ENCODE assay signal across 8 cellular contexts in genomic region chr17:3683054-3683511, GRCh38. TPM values are rescaled to one million over a fixed set of nuclear protein-coding genes. Genes with fewer than 3 reads are reported as not detected.
A peak's percentile ranks its signal among the peaks of the same experiment; 100 is the strongest.
DNase-seq lines count a peak whose midpoint lies in the region; ATAC-seq and TF ChIP-seq lines count a peak whose summit lies in the region.

No MANE protein-coding gene starts in this region.

- H3K27me3 Mint-ChIP-seq in activated CD8-positive, alpha-beta memory T cell treated with anti-CD3 and anti-CD28 coated beads, Interleukin-2, amount 10 ng/mL, durations not matched to agents 7 days and 5 days: no peaks in the 10 kb centered on the region
- peaks cover 9% of the 10 kb centered on the region for H3K27me3 Mint-ChIP-seq in progenitor cell of endocrine pancreas

- no peak overlapping the region for H3K27ac ChIP-seq in esophagus muscularis mucosa (replicated peaks in 1 of 4)

- no peak for TF ChIP-seq POLR2A in esophagus muscularis mucosa (IDR thresholded peaks at IDR 0.05; ENCODE audit: low read depth)

- CTCF ChIA-PET in activated CD8-positive, alpha-beta memory T cell treated with anti-CD3 and anti-CD28 coated beads, Interleukin-2, amount 10 ng/mL, durations not matched to agents 7 days and 5 days (lab: Charles Lee): interaction anchor here (0.6 to 3.7 kb wide), 28 partner anchors 9 to 163 kb away, joined by 3 to 51 read pairs (median 4); partner anchors contain the start of genes CTNS, HASPIN, NCBP3 and P2RX5

- no peak overlapping the region for H3K27ac Mint-ChIP-seq in activated CD8-positive, alpha-beta memory T cell treated with anti-CD3 and anti-CD28 coated beads, Interleukin-2, amount 10 ng/mL, durations not matched to agents 7 days and 5 days
- no peak overlapping the region for H3K27ac Mint-ChIP-seq in progenitor cell of endocrine pancreas

- DNase-seq in A172 (ENCODE audit: low spot score) (peak; percentile 37), NAMALWA (ENCODE audit: low spot score) (peak; percentile 70), esophagus muscularis mucosa (ENCODE audit: extremely low spot score) (no peak), progenitor cell of endocrine pancreas (ENCODE audit: low spot score, unreplicated experiment) (no peak), NCI-H446 (lab: John Stamatoyannopoulos, UW) (no peak)
- peak; percentile 74 for DNase-seq in activated CD8-positive, alpha-beta memory T cell treated with anti-CD3 and anti-CD28 coated beads, Interleukin-2, amount 10 ng/mL, durations not matched to agents 7 days and 5 days
- DNase-seq in NK-92 treated with Interleukin-12 subunit alpha and Interleukin-12 subunit beta, amount 100 ng/mL, for 24 hours (lab: John Stamatoyannopoulos, UW): no peak

- H3K4me1 Mint-ChIP-seq in activated CD8-positive, alpha-beta memory T cell treated with anti-CD3 and anti-CD28 coated beads, Interleukin-2, amount 10 ng/mL, durations not matched to agents 7 days and 5 days: peaks cover 11% of the 10 kb centered on the region
- H3K4me1 Mint-ChIP-seq in progenitor cell of endocrine pancreas (ENCODE audit: low read depth): no peaks in the 10 kb centered on the region

- no peak overlapping the region for H3K4me3 ChIP-seq in esophagus muscularis mucosa

- H3K36me3 ChIP-seq in esophagus muscularis mucosa: no peaks in the 10 kb centered on the region

- intact Hi-C loops in esophagus muscularis mucosa (cut with DNase I): no loop called here

- ATAC-seq in GM18861 (IDR thresholded peaks at IDR 0.05; ENCODE audit: unreplicated experiment): peak; percentile 56
- ATAC-seq in activated CD8-positive, alpha-beta memory T cell treated with anti-CD3 and anti-CD28 coated beads, Interleukin-2, amount 10 ng/mL, durations not matched to agents 7 days and 5 days: peak; percentile 92

- peak; percentile 61 to 88 (median 64) for TF ChIP-seq CTCF in esophagus muscularis mucosa (IDR thresholded peaks at IDR 0.05)
- TF ChIP-seq CTCF in progenitor cell of endocrine pancreas (IDR thresholded peaks at IDR 0.05; ENCODE audit: unreplicated experiment): peak; percentile 79

- H3K4me3 Mint-ChIP-seq in activated CD8-positive, alpha-beta memory T cell treated with anti-CD3 and anti-CD28 coated beads, Interleukin-2, amount 10 ng/mL, durations not matched to agents 7 days and 5 days: no peak overlapping the region
- H3K4me3 Mint-ChIP-seq in progenitor cell of endocrine pancreas (ENCODE audit: low read depth): no peak overlapping the region

- no peaks in the 10 kb centered on the region for H3K9me3 Mint-ChIP-seq in activated CD8-positive, alpha-beta memory T cell treated with anti-CD3 and anti-CD28 coated beads, Interleukin-2, amount 10 ng/mL, durations not matched to agents 7 days and 5 days (ENCODE audit: low read depth)
- H3K9me3 Mint-ChIP-seq in progenitor cell of endocrine pancreas (ENCODE audit: low read depth): no peaks in the 10 kb centered on the region

- WGBS in esophagus muscularis mucosa: 41% methylated on average over 10 of the region's 10 CpGs

- no peaks in the 10 kb centered on the region for H3K36me3 Mint-ChIP-seq in activated CD8-positive, alpha-beta memory T cell treated with anti-CD3 and anti-CD28 coated beads, Interleukin-2, amount 10 ng/mL, durations not matched to agents 7 days and 5 days
- no peaks in the 10 kb centered on the region for H3K36me3 Mint-ChIP-seq in progenitor cell of endocrine pancreas (ENCODE audit: insufficient read depth)

- H3K4me1 ChIP-seq in esophagus muscularis mucosa: peaks cover 0 to 3% (median 1%) of the 10 kb centered on the region in 4 donors

- no peak for TF ChIP-seq EP300 in esophagus muscularis mucosa (IDR thresholded peaks at IDR 0.05)

- H3K27me3 ChIP-seq in esophagus muscularis mucosa: peaks cover 0 to 70% (median 2%) of the 10 kb centered on the region in 4 donors

- no peaks in the 10 kb centered on the region for H3K9me3 ChIP-seq in esophagus muscularis mucosa

RNA-seq across cellular contexts. Expression of gene P2RX5, which starts 12.9 kb away (rescaled TPM):
- 32.7 and 35.4 TPM in 2 replicates for total RNA-seq in A172 (2014; rRNA removed; shearing (Covaris generic))
- 10 to 100 TPM; 18.1 to 24.6 TPM for total RNA-seq in activated CD8-positive, alpha-beta memory T cell treated with anti-CD3 and anti-CD28 coated beads, Interleukin-2, amount 10 ng/mL, durations not matched to agents 7 days and 5 days
- 1 to 10 TPM in 2 of 4 donors, under 1 TPM in 2; 0.19 to 1.5 (median 1.0) TPM for total RNA-seq in esophagus muscularis mucosa
- total RNA-seq in progenitor cell of endocrine pancreas: 0.89 and 0.95 TPM in 2 replicates

RNA-seq across cellular contexts. Expression of gene EMC6, which starts 14.5 kb away (rescaled TPM):
- 43.4 and 66.8 TPM in 2 replicates for total RNA-seq in A172 (2014; rRNA removed; shearing (Covaris generic))
- 10 to 100 TPM; 43.7 to 57.0 TPM for total RNA-seq in activated CD8-positive, alpha-beta memory T cell treated with anti-CD3 and anti-CD28 coated beads, Interleukin-2, amount 10 ng/mL, durations not matched to agents 7 days and 5 days
- 10 to 100 TPM; 15.8 to 38.2 (median 23.6) TPM for total RNA-seq in esophagus muscularis mucosa
- 40.0 and 42.8 TPM in 2 replicates for total RNA-seq in progenitor cell of endocrine pancreas

RNA-seq across cellular contexts. Expression of gene TAX1BP3, which starts 14.7 kb away (rescaled TPM):
- total RNA-seq in A172 (2014; rRNA removed; shearing (Covaris generic)): 360 and 391 TPM in 2 replicates
- 10 to 100 TPM; 19.5 to 27.9 TPM for total RNA-seq in activated CD8-positive, alpha-beta memory T cell treated with anti-CD3 and anti-CD28 coated beads, Interleukin-2, amount 10 ng/mL, durations not matched to agents 7 days and 5 days
- total RNA-seq in esophagus muscularis mucosa: 100 to 1,000 TPM in 3 of 4 donors, 10 to 100 TPM in 1; 98.0 to 175 (median 115) TPM
- total RNA-seq in progenitor cell of endocrine pancreas: 81.3 and 93.8 TPM in 2 replicates

RNA-seq across cellular contexts. Expression of gene HASPIN, which starts 40.6 kb away (rescaled TPM):
- total RNA-seq in A172 (2014; rRNA removed; shearing (Covaris generic)): 20.5 and 22.6 TPM in 2 replicates
- total RNA-seq in activated CD8-positive, alpha-beta memory T cell treated with anti-CD3 and anti-CD28 coated beads, Interleukin-2, amount 10 ng/mL, durations not matched to agents 7 days and 5 days: 10 to 100 TPM; 30.4 to 31.2 TPM
- total RNA-seq in esophagus muscularis mucosa: under 1 TPM in 2 of 4 donors, not detected in 2; 0.13 to 0.23 TPM
- 8.5 and 8.6 TPM in 2 replicates for total RNA-seq in progenitor cell of endocrine pancreas

RNA-seq across cellular contexts. Expression of gene CTNS, which starts 46.5 kb away (rescaled TPM):
- 36.0 and 37.8 TPM in 2 replicates for total RNA-seq in A172 (2014; rRNA removed; shearing (Covaris generic))
- total RNA-seq in activated CD8-positive, alpha-beta memory T cell treated with anti-CD3 and anti-CD28 coated beads, Interleukin-2, amount 10 ng/mL, durations not matched to agents 7 days and 5 days: 10 to 100 TPM in 1 of 2 experiments, 1 to 10 TPM in 1; 9.7 to 20.6 TPM
- 10 to 100 TPM; 10.4 to 20.3 (median 15.5) TPM for total RNA-seq in esophagus muscularis mucosa
- total RNA-seq in progenitor cell of endocrine pancreas: 16.4 and 16.5 TPM in 2 replicates

Comparison
In these comparisons a context has a peak if more than half of its experiments do, and no peak if none do; other contexts are left out.
1. DNase-seq: peak in A172 (single experiment), NAMALWA (single experiment) and activated CD8-positive, alpha-beta memory T cell treated with anti-CD3 and anti-CD28 coated beads, Interleukin-2, amount 10 ng/mL, durations not matched to agents 7 days and 5 days (single experiment); none in esophagus muscularis mucosa (single experiment), progenitor cell of endocrine pancreas (single experiment), NCI-H446 (0 of 2) and NK-92 treated with Interleukin-12 subunit alpha and Interleukin-12 subunit beta, amount 100 ng/mL, for 24 hours (single experiment).